11 cellular contexts compared by ENCODE assay signal in genomic region chr17:76532072-76532651, GRCh38. TPM values are rescaled to one million over a fixed set of nuclear protein-coding genes. Genes with fewer than 3 reads are reported as not detected.
DNase-seq lines count a peak whose midpoint lies in the region; ATAC-seq and TF ChIP-seq lines count a peak whose summit lies in the region.
"Had no signal": no experiment of that assay in that cellular context is flagged by ENCODE, and none has a peak within 500 bp of the region (broad histone marks: within the 10 kb centered on the region; RNA-seq: fewer than 3 reads in every experiment).

No MANE protein-coding gene starts in this region.

- POLR2A ChIA-PET in PC-3 (lab: Charles Lee; ENCODE audit: unreplicated experiment) = interaction anchor here (0.6 kb wide), 1 partner anchor 53 kb away, joined by 7 read pairs; no protein-coding TSS in a partner anchor

- H3K27me3 ChIP-seq in ACC112 (ENCODE audit: insufficient read depth, low read length) = no peaks in the 10 kb centered on the region
- no peaks in the 10 kb centered on the region for H3K27me3 ChIP-seq in PC-3 (ENCODE audit: low read length)
- H3K27me3 ChIP-seq in osteoblast (ENCODE audit: insufficient read depth, low read length) = peaks cover 8% of the 10 kb centered on the region

- ATAC-seq in PC-3 = no peak
- ATAC-seq: Panc1 had no signal

- no peaks in the 10 kb centered on the region for H3K36me3 ChIP-seq in ACC112 (ENCODE audit: insufficient read depth, low read length)
- no peaks in the 10 kb centered on the region for H3K36me3 ChIP-seq in PC-3 (ENCODE audit: low read depth, low read length)
- no peaks in the 10 kb centered on the region for H3K36me3 ChIP-seq in osteoblast (ENCODE audit: insufficient read depth, low read length)

- peak overlapping the region; percentile 98 for H3K27ac ChIP-seq in ACC112 (ENCODE audit: low read depth, low read length)
- no peak overlapping the region for H3K27ac ChIP-seq in PC-3 (ENCODE audit: low read length)
- peak overlapping the region; percentile 98 for H3K27ac ChIP-seq in osteoblast (ENCODE audit: low read depth, low read length)

- no peak overlapping the region for H3K4me3 ChIP-seq in ACC112 (ENCODE audit: low read depth, low read length)
- no peak overlapping the region for H3K4me3 ChIP-seq in PC-3 (ENCODE audit: low read length)
- H3K4me3 ChIP-seq in fibroblast of mammary gland (ENCODE audit: control insufficient read depth, low read depth, low read length) = no peak overlapping the region
- H3K4me3 ChIP-seq in osteoblast (ENCODE audit: insufficient read depth, low read length) = no peak overlapping the region

- H2AFZ ChIP-seq in ACC112 (ENCODE audit: low read length, unreplicated experiment) = no peak overlapping the region
- no peak overlapping the region for H2AFZ ChIP-seq in PC-3 (ENCODE audit: low read length)
- H2AFZ ChIP-seq in osteoblast (ENCODE audit: low read length) = no peak overlapping the region

- H4K20me1 ChIP-seq in PC-3 (ENCODE audit: low read length) (no peaks in the 10 kb centered on the region), osteoblast (ENCODE audit: insufficient read depth, low read length) (no peaks in the 10 kb centered on the region)

- H3K4me1 ChIP-seq in ACC112 (ENCODE audit: control insufficient read depth, insufficient read depth, low read length, unreplicated experiment) (peaks cover 77% of the 10 kb centered on the region), PC-3 (ENCODE audit: insufficient read depth, low read length) (peaks cover 37% of the 10 kb centered on the region), osteoblast (ENCODE audit: insufficient read depth, low read length) (peaks cover 51% of the 10 kb centered on the region)

- H3F3A ChIP-seq in PC-3 (ENCODE audit: low read length, unreplicated experiment) = no peaks in the 10 kb centered on the region

- TF ChIP-seq CTCF in PC-3 (conservative IDR thresholded peaks at IDR 0.05; ENCODE audit: low read depth, low read length) = no peak
- TF ChIP-seq CTCF in fibroblast of mammary gland (conservative IDR thresholded peaks at IDR 0.05; ENCODE audit: control insufficient read depth, insufficient read depth, low read depth, low read length) = no peak
- no peak for TF ChIP-seq CTCF in osteoblast (IDR thresholded peaks at IDR 0.05; ENCODE audit: extremely low read depth, low read depth, low read length)

- H3K9me3 ChIP-seq in PC-3 (ENCODE audit: low read length) (no peaks in the 10 kb centered on the region), osteoblast (ENCODE audit: low read depth, low read length) (no peaks in the 10 kb centered on the region)

- CTCF ChIA-PET in PC-3 (lab: Charles Lee) = no interaction called here

- H3K79me2 ChIP-seq in ACC112 (ENCODE audit: control insufficient read depth, insufficient read depth, low read length, unreplicated experiment) (peaks cover 5% of the 10 kb centered on the region), PC-3 (ENCODE audit: low read length) (no peaks in the 10 kb centered on the region), osteoblast (ENCODE audit: insufficient read depth, low read length) (peaks cover 3% of the 10 kb centered on the region)

- intact Hi-C loops in PC-3 (cut with micrococcal nuclease) = no loop called here

- H3K9me2 ChIP-seq in PC-3 (replicated peaks; ENCODE audit: low read length) = no peaks in the 10 kb centered on the region

- DNase-seq in PC-3 = peak; percentile 63
- peak; percentile 35 for DNase-seq in fibroblast of mammary gland (ENCODE audit: low read depth)
- DNase-seq in osteoblast (ENCODE audit: insufficient read length, low spot score, missing footprints) = peak; percentile 48
- DNase-seq in effector CD8-positive, alpha-beta T cell (lab: John Stamatoyannopoulos, UW) = no peak
- no peak for DNase-seq in NCI-H2029 treated with DMSO at 0.1 percent for 48 hours (lab: John Stamatoyannopoulos, UW)
- DNase-seq in stimulated activated CD4-positive, alpha-beta T cell treated with anti-CD3 and anti-CD28 coated beads, Interleukin-1b, Interleukin-23, amount 100 ng/mL, for 48 hours = no peak
- DNase-seq in GM19238 (ENCODE audit: insufficient read length, low spot score) = no peak
- DNase-seq: activated CD8-positive, alpha-beta memory T cell treated with anti-CD3 and anti-CD28 coated beads, Interleukin-2, amount 50 U/mL, for 4 hours; amniotic stem cell had no signal

- no peak overlapping the region for H3K4me2 ChIP-seq in PC-3 (ENCODE audit: low read length)
- no peak overlapping the region for H3K4me2 ChIP-seq in osteoblast (ENCODE audit: insufficient read depth, low read length)

- H3K9ac ChIP-seq in PC-3 (ENCODE audit: low read length) = no peak overlapping the region

- no TSS peak for BruUV-seq in PC-3 (replicated peaks; lab: Mats Ljungman, UMichigan)

RNA-seq across cellular contexts. Expression of gene CYGB, which starts 5.3 kb away (rescaled TPM):
- total RNA-seq in PC-3 (2014; rRNA removed) (0.40 and 0.62 TPM in 2 replicates), osteoblast (39.1 and 74.0 TPM in 2 replicates)

RNA-seq across cellular contexts. Expression of gene PRCD, which starts 7.7 kb away (rescaled TPM):
- total RNA-seq in PC-3 (2014; rRNA removed) (0.86 and 2.5 TPM in 2 replicates), osteoblast (4.0 and 5.3 TPM in 2 replicates)

RNA-seq across cellular contexts. Expression of gene RHBDF2, which starts 30.9 kb away (rescaled TPM):
- total RNA-seq in PC-3 (2014; rRNA removed) = 52.3 and 74.8 TPM in 2 replicates
- total RNA-seq in osteoblast = 7.1 and 8.3 TPM in 2 replicates

RNA-seq across cellular contexts. Expression of gene ST6GALNAC2, which starts 53.5 kb away (rescaled TPM):
- 1.0 and 6.4 TPM in 2 replicates for total RNA-seq in PC-3 (2014; rRNA removed)
- total RNA-seq in osteoblast = 0.36 and 0.59 TPM in 2 replicates

Comparison
In these comparisons a context has a peak if more than half of its experiments do, and no peak if none do; other contexts are left out.
1. DNase-seq: peak in PC-3 (single experiment), fibroblast of mammary gland (single experiment) and osteoblast (single experiment); none in effector CD8-positive, alpha-beta T cell (single experiment), NCI-H2029 treated with DMSO at 0.1 percent for 48 hours (single experiment), stimulated activated CD4-positive, alpha-beta T cell treated with anti-CD3 and anti-CD28 coated beads, Interleukin-1b, Interleukin-23, amount 100 ng/mL, for 48 hours (single experiment) and GM19238 (single experiment).
2. RNA of gene CYGB, which starts 5.3 kb away (total RNA-seq): 39.1 to 74.0 TPM in osteoblast; 0.40 to 0.62 TPM in PC-3; every median in the first group is over 10 times any median in the second.